16 cellular contexts compared by ENCODE assay signal in genomic region chr16:79042886-79043285, GRCh38.
DNase-seq lines count a peak whose midpoint lies in the region; ATAC-seq, FAIRE-seq and TF ChIP-seq lines count a peak whose summit lies in the region.
"Had no signal": no experiment of that assay in that cellular context is flagged by ENCODE, and none has a peak within 500 bp of the region (broad histone marks: within the 10 kb centered on the region; RNA-seq: fewer than 3 reads in every experiment).

No MANE protein-coding gene starts in this region.

- no peaks in the 10 kb centered on the region for H3K27me3 Mint-ChIP-seq in activated CD4-positive, alpha-beta T cell treated with anti-CD3 and anti-CD28 coated beads for 36 hours
- no peaks in the 10 kb centered on the region for H3K27me3 Mint-ChIP-seq in activated naive CD4-positive, alpha-beta T cell treated with anti-CD3 and anti-CD28 coated beads, Interleukin-2, amount 10 ng/mL, durations not matched to agents 7 days and 5 days

- no peaks in the 10 kb centered on the region for H3K9me3 Mint-ChIP-seq in activated CD4-positive, alpha-beta T cell treated with anti-CD3 and anti-CD28 coated beads for 36 hours (ENCODE audit: low read depth)
- no peaks in the 10 kb centered on the region for H3K9me3 Mint-ChIP-seq in activated naive CD4-positive, alpha-beta T cell treated with anti-CD3 and anti-CD28 coated beads, Interleukin-2, amount 10 ng/mL, durations not matched to agents 7 days and 5 days

- no peak overlapping the region for H3K4me3 Mint-ChIP-seq in activated CD4-positive, alpha-beta T cell treated with anti-CD3 and anti-CD28 coated beads for 36 hours
- H3K4me3 Mint-ChIP-seq in activated naive CD4-positive, alpha-beta T cell treated with anti-CD3 and anti-CD28 coated beads, Interleukin-2, amount 10 ng/mL, durations not matched to agents 7 days and 5 days, result no peak overlapping the region

- no peaks in the 10 kb centered on the region for H3K36me3 Mint-ChIP-seq in activated CD4-positive, alpha-beta T cell treated with anti-CD3 and anti-CD28 coated beads for 36 hours (ENCODE audit: low read depth)
- no peaks in the 10 kb centered on the region for H3K36me3 Mint-ChIP-seq in activated naive CD4-positive, alpha-beta T cell treated with anti-CD3 and anti-CD28 coated beads, Interleukin-2, amount 10 ng/mL, durations not matched to agents 7 days and 5 days

- intact Hi-C loops in activated CD4-positive, alpha-beta T cell treated with anti-CD3 and anti-CD28 coated beads for 36 hours (cut with DNase I, micrococcal nuclease), result loop anchor here in 1 of 2 experiments (5.0 to 10.0 kb wide), 2 partner anchors 268 to 336 kb away; no protein-coding TSS in a partner anchor

- POLR2A ChIA-PET in activated CD4-positive, alpha-beta T cell treated with anti-CD3 and anti-CD28 coated beads for 36 hours (lab: Charles Lee), result interaction anchor here (0.7 to 1.2 kb wide), 3 partner anchors 27 to 367 kb away, joined by 3 to 4 read pairs (median 4); no protein-coding TSS in a partner anchor

- peak overlapping the region; percentile 91 for H3K27ac Mint-ChIP-seq in activated CD4-positive, alpha-beta T cell treated with anti-CD3 and anti-CD28 coated beads for 36 hours
- no peak overlapping the region for H3K27ac Mint-ChIP-seq in activated naive CD4-positive, alpha-beta T cell treated with anti-CD3 and anti-CD28 coated beads, Interleukin-2, amount 10 ng/mL, durations not matched to agents 7 days and 5 days

- peak; percentile 74 for DNase-seq in activated CD4-positive, alpha-beta T cell treated with anti-CD3 and anti-CD28 coated beads for 36 hours
- DNase-seq in activated CD4-positive, alpha-beta T cell treated with anti-CD3 and anti-CD28 coated beads for 1 hour, result no peak
- peak; percentile 20 to 23 for DNase-seq in activated CD4-positive, alpha-beta T cell treated with anti-CD3 and anti-CD28 coated beads for 4 hours
- peak; percentile 29 for DNase-seq in activated naive CD4-positive, alpha-beta T cell treated with anti-CD3 and anti-CD28 coated beads, Interleukin-2, amount 10 ng/mL, durations not matched to agents 7 days and 5 days
- DNase-seq in stimulated activated CD4-positive, alpha-beta T cell treated with anti-CD3 and anti-CD28 coated beads, Interleukin-4, amount 100 ng/mL, for 4 hours, result peak; percentile 6 to 42
- DNase-seq in NK-92 (lab: John Stamatoyannopoulos, UW; ENCODE audit: unreplicated experiment) (no peak), substantia nigra (lab: John Stamatoyannopoulos, UW) (no peak), D721Med (ENCODE audit: insufficient read length, low spot score) (no peak)
- DNase-seq: brain microvascular endothelial cell, heart left ventricle, PC-3, stomach, upper lobe of left lung, WERI-Rb-1 had no signal

- TF ChIP-seq CTCF in D721Med (IDR thresholded peaks at IDR 0.05; ENCODE audit: insufficient read depth, missing control alignments), result no peak

- ATAC-seq in activated CD4-positive, alpha-beta T cell treated with anti-CD3 and anti-CD28 coated beads for 36 hours, result peak; percentile 90
- ATAC-seq: heart left ventricle, PC-3 had no signal

- peaks cover 41% of the 10 kb centered on the region for H3K4me1 Mint-ChIP-seq in activated CD4-positive, alpha-beta T cell treated with anti-CD3 and anti-CD28 coated beads for 36 hours
- peaks cover 11% of the 10 kb centered on the region for H3K4me1 Mint-ChIP-seq in activated naive CD4-positive, alpha-beta T cell treated with anti-CD3 and anti-CD28 coated beads, Interleukin-2, amount 10 ng/mL, durations not matched to agents 7 days and 5 days

- CTCF ChIA-PET in activated CD4-positive, alpha-beta T cell treated with anti-CD3 and anti-CD28 coated beads for 36 hours (lab: Charles Lee), result interaction anchor here (0.6 to 1.8 kb wide), 9 partner anchors 11 to 919 kb away, joined by 3 to 7 read pairs (median 3); no protein-coding TSS in a partner anchor
- CTCF ChIA-PET in activated naive CD4-positive, alpha-beta T cell treated with anti-CD3 and anti-CD28 coated beads, Interleukin-2, amount 10 ng/mL, durations not matched to agents 7 days and 5 days (lab: Charles Lee), result interaction anchor here (1.2 to 1.3 kb wide), 2 partner anchors 222 to 559 kb away, joined by 3 to 4 read pairs; no protein-coding TSS in a partner anchor

- FAIRE-seq in D721Med (lab: Jason Lieb, UNC), result no peak
- FAIRE-seq: A204.1 had no signal

- H3K27ac ChIP-seq in substantia nigra (ENCODE audit: low read depth, low read length, poor library complexity, severe bottlenecking), result no peak overlapping the region
- H3K27ac ChIP-seq: brain microvascular endothelial cell, coronary artery, heart left ventricle, stomach, upper lobe of left lung, WERI-Rb-1 had no signal

Comparison
In these comparisons a context has a peak if more than half of its experiments do, and no peak if none do; other contexts are left out.
1. DNase-seq: peak in activated CD4-positive, alpha-beta T cell treated with anti-CD3 and anti-CD28 coated beads for 36 hours (single experiment), activated CD4-positive, alpha-beta T cell treated with anti-CD3 and anti-CD28 coated beads for 4 hours (2 of 2), activated naive CD4-positive, alpha-beta T cell treated with anti-CD3 and anti-CD28 coated beads, Interleukin-2, amount 10 ng/mL, durations not matched to agents 7 days and 5 days (single experiment) and stimulated activated CD4-positive, alpha-beta T cell treated with anti-CD3 and anti-CD28 coated beads, Interleukin-4, amount 100 ng/mL, for 4 hours (2 of 2); none in activated CD4-positive, alpha-beta T cell treated with anti-CD3 and anti-CD28 coated beads for 1 hour (single experiment), NK-92 (single experiment), substantia nigra (0 of 49) and D721Med (single experiment).